Comparison of ENCODE assay signal across 1 cellular context in the genomic region with DNA sequence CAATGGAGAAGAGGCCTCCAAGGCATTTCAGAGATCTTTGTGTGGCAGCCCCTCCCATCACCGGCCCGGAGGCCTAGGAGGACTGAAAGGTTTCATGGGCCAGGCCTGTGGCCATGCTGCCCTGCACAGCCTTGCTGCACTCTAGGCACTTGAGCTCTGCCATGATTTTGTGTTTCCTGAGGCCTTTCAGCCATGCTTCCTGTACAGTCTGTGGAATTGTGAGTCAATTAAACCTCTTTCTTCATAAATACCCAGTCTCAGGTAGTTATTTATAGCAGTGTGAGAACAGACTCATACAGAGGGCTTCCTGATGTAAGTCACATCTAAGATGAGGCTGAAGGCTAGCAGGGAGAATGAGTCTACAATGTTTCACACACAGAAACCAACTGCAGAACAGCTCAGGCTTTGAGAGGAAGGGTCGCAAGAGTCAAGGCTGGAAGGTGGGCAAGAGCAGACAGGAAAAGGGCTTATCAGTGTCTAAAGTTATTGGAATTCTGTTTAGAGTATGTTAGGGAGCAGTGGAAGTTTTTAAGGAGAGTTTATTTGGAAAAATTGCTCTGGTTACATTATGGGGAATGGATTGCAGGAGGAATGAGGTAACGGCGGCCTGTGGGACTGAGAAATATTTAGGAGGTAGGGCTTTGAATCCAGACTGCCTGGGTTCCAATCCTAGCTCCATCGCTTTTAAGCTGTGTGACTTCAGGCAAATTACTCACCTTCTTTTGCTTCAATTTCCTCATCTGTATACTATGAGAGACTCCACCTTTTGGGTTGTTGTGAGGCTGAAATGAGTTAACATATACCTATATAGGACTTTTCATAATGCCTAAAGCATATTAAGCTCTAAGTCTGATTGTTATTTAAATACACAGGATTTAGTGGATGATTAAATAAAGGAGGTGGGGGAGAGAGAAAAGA.
TF ChIP-seq lines count a peak whose summit lies in the region.

No MANE protein-coding gene starts in this region.

TF ChIP-seq in HepG2, 621 proteins besides CTCF, POLR2A, EP300 and RAD21 (continued from another document):
- TF ChIP-seq, protein P1, sequence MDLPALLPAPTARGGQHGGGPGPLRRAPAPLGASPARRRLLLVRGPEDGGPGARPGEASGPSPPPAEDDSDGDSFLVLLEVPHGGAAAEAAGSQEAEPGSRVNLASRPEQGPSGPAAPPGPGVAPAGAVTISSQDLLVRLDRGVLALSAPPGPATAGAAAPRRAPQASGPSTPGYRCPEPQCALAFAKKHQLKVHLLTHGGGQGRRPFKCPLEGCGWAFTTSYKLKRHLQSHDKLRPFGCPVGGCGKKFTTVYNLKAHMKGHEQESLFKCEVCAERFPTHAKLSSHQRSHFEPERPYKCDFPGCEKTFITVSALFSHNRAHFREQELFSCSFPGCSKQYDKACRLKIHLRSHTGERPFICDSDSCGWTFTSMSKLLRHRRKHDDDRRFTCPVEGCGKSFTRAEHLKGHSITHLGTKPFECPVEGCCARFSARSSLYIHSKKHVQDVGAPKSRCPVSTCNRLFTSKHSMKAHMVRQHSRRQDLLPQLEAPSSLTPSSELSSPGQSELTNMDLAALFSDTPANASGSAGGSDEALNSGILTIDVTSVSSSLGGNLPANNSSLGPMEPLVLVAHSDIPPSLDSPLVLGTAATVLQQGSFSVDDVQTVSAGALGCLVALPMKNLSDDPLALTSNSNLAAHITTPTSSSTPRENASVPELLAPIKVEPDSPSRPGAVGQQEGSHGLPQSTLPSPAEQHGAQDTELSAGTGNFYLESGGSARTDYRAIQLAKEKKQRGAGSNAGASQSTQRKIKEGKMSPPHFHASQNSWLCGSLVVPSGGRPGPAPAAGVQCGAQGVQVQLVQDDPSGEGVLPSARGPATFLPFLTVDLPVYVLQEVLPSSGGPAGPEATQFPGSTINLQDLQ (CRISPR knock-in tag; IDR thresholded peaks at IDR 0.05), result no peak
- TF ChIP-seq CHD4 (IDR thresholded peaks at IDR 0.05; ENCODE audit: borderline replicate concordance, low read length), result no peak
- no peak for TF ChIP-seq ZNF761 (CRISPR knock-in tag; conservative IDR thresholded peaks at IDR 0.05)
- no peak for TF ChIP-seq ZNF841 (CRISPR knock-in tag; IDR thresholded peaks at IDR 0.05; ENCODE audit: borderline replicate concordance)
- no peak for TF ChIP-seq MTA1 (CRISPR knock-in tag; IDR thresholded peaks at IDR 0.05; ENCODE audit: borderline replicate concordance)
- TF ChIP-seq ZNF775 (CRISPR knock-in tag; IDR thresholded peaks at IDR 0.05; ENCODE audit: borderline replicate concordance), result no peak
- no peak for TF ChIP-seq CEBPB (IDR thresholded peaks at IDR 0.05; ENCODE audit: borderline replicate concordance, low read depth, low read length)
- no peak for TF ChIP-seq BCLAF1 (IDR thresholded peaks at IDR 0.05)
- no peak for TF ChIP-seq ZNF558 (CRISPR knock-in tag; IDR thresholded peaks at IDR 0.05; ENCODE audit: borderline replicate concordance)
- no peak for TF ChIP-seq TOPORS (CRISPR knock-in tag; IDR thresholded peaks at IDR 0.05)
- TF ChIP-seq, protein P2, sequence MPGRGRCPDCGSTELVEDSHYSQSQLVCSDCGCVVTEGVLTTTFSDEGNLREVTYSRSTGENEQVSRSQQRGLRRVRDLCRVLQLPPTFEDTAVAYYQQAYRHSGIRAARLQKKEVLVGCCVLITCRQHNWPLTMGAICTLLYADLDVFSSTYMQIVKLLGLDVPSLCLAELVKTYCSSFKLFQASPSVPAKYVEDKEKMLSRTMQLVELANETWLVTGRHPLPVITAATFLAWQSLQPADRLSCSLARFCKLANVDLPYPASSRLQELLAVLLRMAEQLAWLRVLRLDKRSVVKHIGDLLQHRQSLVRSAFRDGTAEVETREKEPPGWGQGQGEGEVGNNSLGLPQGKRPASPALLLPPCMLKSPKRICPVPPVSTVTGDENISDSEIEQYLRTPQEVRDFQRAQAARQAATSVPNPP (CRISPR knock-in tag; IDR thresholded peaks at IDR 0.05), result no peak
- no peak for TF ChIP-seq ZNF75D (CRISPR knock-in tag; IDR thresholded peaks at IDR 0.05; ENCODE audit: borderline replicate concordance)
- TF ChIP-seq GFI1 (CRISPR knock-in tag; IDR thresholded peaks at IDR 0.05; ENCODE audit: borderline replicate concordance), result no peak
- TF ChIP-seq, protein P3, sequence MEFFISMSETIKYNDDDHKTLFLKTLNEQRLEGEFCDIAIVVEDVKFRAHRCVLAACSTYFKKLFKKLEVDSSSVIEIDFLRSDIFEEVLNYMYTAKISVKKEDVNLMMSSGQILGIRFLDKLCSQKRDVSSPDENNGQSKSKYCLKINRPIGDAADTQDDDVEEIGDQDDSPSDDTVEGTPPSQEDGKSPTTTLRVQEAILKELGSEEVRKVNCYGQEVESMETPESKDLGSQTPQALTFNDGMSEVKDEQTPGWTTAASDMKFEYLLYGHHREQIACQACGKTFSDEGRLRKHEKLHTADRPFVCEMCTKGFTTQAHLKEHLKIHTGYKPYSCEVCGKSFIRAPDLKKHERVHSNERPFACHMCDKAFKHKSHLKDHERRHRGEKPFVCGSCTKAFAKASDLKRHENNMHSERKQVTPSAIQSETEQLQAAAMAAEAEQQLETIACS (CRISPR knock-in tag; IDR thresholded peaks at IDR 0.05), result no peak
- no peak for TF ChIP-seq SALL1 (CRISPR knock-in tag; IDR thresholded peaks at IDR 0.05)
- no peak for TF ChIP-seq ZNF569 (CRISPR knock-in tag; IDR thresholded peaks at IDR 0.05; ENCODE audit: borderline replicate concordance)
